ENCODE assay signal across 1 cellular context in the genomic region with DNA sequence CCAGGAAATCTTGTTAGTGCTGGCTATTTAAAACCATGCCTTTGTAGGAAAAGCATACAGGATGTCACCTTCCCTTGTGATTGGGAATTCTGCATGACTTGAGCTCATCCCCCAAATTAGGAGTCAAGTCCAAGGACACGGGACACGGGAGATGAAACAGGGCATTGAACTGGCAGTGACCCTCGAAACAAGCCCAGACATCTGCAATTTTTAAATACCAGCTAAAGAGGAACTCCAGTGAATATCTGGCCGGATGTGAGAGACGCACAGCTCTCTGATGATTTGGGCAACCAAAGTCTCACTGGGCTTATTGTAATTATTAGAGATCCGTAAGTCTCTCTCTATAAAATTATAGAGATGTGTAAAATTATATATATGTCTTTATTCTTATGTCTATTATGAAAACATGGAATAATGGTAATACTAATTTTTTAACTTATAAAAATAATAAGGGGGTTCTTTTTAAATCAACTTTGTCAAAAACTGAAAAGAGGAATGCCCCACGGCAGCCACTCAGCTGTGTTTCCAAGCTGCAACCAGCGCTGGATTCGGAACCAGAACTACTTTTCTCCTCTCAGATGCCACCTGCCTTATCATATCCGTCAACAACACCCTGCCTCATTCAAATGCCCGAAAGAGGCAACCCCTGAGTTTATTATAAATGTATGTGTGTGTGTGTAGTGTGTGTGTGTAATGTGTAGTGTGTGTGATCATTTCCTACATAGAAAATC.
TF ChIP-seq lines count a peak whose summit lies in the region.

No MANE protein-coding gene starts in this region.

TF ChIP-seq in GM12878, 131 proteins besides CTCF, POLR2A, EP300 and RAD21:
- TF ChIP-seq SPI1 (IDR thresholded peaks at IDR 0.05; ENCODE audit: borderline replicate concordance, insufficient read depth, low read depth, low read length), result peak; percentile 77
- TF ChIP-seq, protein P1, sequence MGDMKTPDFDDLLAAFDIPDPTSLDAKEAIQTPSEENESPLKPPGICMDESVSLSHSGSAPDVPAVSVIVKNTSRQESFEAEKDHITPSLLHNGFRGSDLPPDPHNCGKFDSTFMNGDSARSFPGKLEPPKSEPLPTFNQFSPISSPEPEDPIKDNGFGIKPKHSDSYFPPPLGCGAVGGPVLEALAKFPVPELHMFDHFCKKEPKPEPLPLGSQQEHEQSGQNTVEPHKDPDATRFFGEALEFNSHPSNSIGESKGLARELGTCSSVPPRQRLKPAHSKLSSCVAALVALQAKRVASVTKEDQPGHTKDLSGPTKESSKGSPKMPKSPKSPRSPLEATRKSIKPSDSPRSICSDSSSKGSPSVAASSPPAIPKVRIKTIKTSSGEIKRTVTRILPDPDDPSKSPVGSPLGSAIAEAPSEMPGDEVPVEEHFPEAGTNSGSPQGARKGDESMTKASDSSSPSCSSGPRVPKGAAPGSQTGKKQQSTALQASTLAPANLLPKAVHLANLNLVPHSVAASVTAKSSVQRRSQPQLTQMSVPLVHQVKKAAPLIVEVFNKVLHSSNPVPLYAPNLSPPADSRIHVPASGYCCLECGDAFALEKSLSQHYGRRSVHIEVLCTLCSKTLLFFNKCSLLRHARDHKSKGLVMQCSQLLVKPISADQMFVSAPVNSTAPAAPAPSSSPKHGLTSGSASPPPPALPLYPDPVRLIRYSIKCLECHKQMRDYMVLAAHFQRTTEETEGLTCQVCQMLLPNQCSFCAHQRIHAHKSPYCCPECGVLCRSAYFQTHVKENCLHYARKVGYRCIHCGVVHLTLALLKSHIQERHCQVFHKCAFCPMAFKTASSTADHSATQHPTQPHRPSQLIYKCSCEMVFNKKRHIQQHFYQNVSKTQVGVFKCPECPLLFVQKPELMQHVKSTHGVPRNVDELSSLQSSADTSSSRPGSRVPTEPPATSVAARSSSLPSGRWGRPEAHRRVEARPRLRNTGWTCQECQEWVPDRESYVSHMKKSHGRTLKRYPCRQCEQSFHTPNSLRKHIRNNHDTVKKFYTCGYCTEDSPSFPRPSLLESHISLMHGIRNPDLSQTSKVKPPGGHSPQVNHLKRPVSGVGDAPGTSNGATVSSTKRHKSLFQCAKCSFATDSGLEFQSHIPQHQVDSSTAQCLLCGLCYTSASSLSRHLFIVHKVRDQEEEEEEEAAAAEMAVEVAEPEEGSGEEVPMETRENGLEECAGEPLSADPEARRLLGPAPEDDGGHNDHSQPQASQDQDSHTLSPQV (IDR thresholded peaks at IDR 0.05), result no peak
- TF ChIP-seq FOXM1 (IDR thresholded peaks at IDR 0.05; ENCODE audit: low read depth, low read length), result no peak
- TF ChIP-seq SMAD5 (IDR thresholded peaks at IDR 0.05; ENCODE audit: low read depth), result no peak
- no peak for TF ChIP-seq SRF (IDR thresholded peaks at IDR 0.05; ENCODE audit: low read depth in 2 of 2, low read length in 2 of 2)
- no peak for TF ChIP-seq NR2F1 (conservative IDR thresholded peaks at IDR 0.05)
- TF ChIP-seq MYB (IDR thresholded peaks at IDR 0.05; ENCODE audit: borderline replicate concordance, low read depth, low read length), result no peak
- TF ChIP-seq EED (IDR thresholded peaks at IDR 0.05; ENCODE audit: low read depth), result 0 out of 2 replicates have a peak, but pooled peaks have one; percentile 28
- no peak for TF ChIP-seq ATF7 (IDR thresholded peaks at IDR 0.05; ENCODE audit: low read depth)
- 0 out of 4 replicates have a peak, but pooled peaks of 1 of the 2 experiments have one; percentile 20 for TF ChIP-seq IKZF2 (IDR thresholded peaks at IDR 0.05)
- TF ChIP-seq WRNIP1 (IDR thresholded peaks at IDR 0.05; ENCODE audit: borderline replicate concordance, low read depth, low read length), result no peak
- no peak for TF ChIP-seq PML (IDR thresholded peaks at IDR 0.05; ENCODE audit: low read length)
- no peak for TF ChIP-seq JUND (IDR thresholded peaks at IDR 0.05; ENCODE audit: low read depth, low read length)
TF ChIP-seq in GM12878: peak in this region for 3.
